ENCODE assay signal across 8 cellular contexts in genomic region chr20:63496404-63497120, GRCh38. TPM values are rescaled to one million over a fixed set of nuclear protein-coding genes. Genes with fewer than 3 reads are reported as not detected.
A peak's percentile ranks its signal among the peaks of the same experiment; 100 is the strongest.
DNase-seq lines count a peak whose midpoint lies in the region; ATAC-seq, FAIRE-seq and TF ChIP-seq lines count a peak whose summit lies in the region.

No MANE protein-coding gene starts in this region.

- H3K27ac Mint-ChIP-seq in CD8-positive, alpha-beta memory T cell = no peak overlapping the region

- H3K27ac ChIP-seq in CD8-positive, alpha-beta memory T cell (ENCODE audit: low read depth, low read length) = no peak overlapping the region
- H3K27ac ChIP-seq in Peyer's patch (no peak overlapping the region), foreskin keratinocyte (no peak overlapping the region), pancreas (no peak overlapping the region)

- H3K36me3 ChIP-seq in CD8-positive, alpha-beta memory T cell (ENCODE audit: insufficient read depth, low read length) = no peaks in the 10 kb centered on the region
- H3K36me3 ChIP-seq in Peyer's patch = no peaks in the 10 kb centered on the region
- H3K36me3 ChIP-seq in pancreas = no peaks in the 10 kb centered on the region

- peaks cover 12% of the 10 kb centered on the region for H3K27me3 ChIP-seq in CD8-positive, alpha-beta memory T cell (ENCODE audit: insufficient read depth, low read length, poor library complexity, severe bottlenecking)
- H3K27me3 ChIP-seq in Peyer's patch = peaks cover 0 to 34% of the 10 kb centered on the region in 2 donors
- H3K27me3 ChIP-seq in foreskin keratinocyte = peaks cover 52% of the 10 kb centered on the region
- no peaks in the 10 kb centered on the region for H3K27me3 ChIP-seq in pancreas

- peak overlapping the region; percentile 43 for H3K4me3 ChIP-seq in CD8-positive, alpha-beta memory T cell (ENCODE audit: low read length)
- H3K4me3 ChIP-seq in Peyer's patch (peak overlapping the region in 3 of 4 donors; percentile 12 to 36 (median 32)), pancreas (peak overlapping the region in 2 of 4 donors; percentile 29 to 39)

- ATAC-seq in foreskin keratinocyte = peak; percentile 6
- peak; percentile 33 to 60 (median 46) for ATAC-seq in pancreas
- no peak for ATAC-seq in HG03460 (IDR thresholded peaks at IDR 0.05; ENCODE audit: unreplicated experiment)

- POLR2A ChIA-PET in CD8-positive, alpha-beta memory T cell (lab: Charles Lee) = interaction anchor here (0.5 to 1.4 kb wide), 4 partner anchors 24 to 359 kb away, joined by 3 to 8 read pairs (median 4); partner anchors contain the start of genes PPDPF and PTK6

- 43 to 47% methylated on average over 21 of the region's 21 CpGs for WGBS in pancreas, 2 donors

- peak overlapping the region in 6 of 7 donors; percentile 45 to 83 (median 66) for H3K4me3 Mint-ChIP-seq in CD8-positive, alpha-beta memory T cell

- peak in 1 of 5 donors; percentile 51 for DNase-seq in CD8-positive, alpha-beta memory T cell
- DNase-seq in Peyer's patch (no peak), foreskin keratinocyte (peak in 1 of 2 donors; percentile 22), pancreas (peak in 2 of 6 donors; percentile 47 to 63), activated gamma-delta T cell (lab: John Stamatoyannopoulos, UW) (no peak), NCI-H69 (lab: John Stamatoyannopoulos, UW) (no peak)
- no peak for DNase-seq in stimulated activated CD4-positive, alpha-beta T cell treated with anti-CD3 and anti-CD28 coated beads, Interleukin-4, amount 100 ng/mL, for 1 hour

- no peaks in the 10 kb centered on the region for H3K9me3 Mint-ChIP-seq in CD8-positive, alpha-beta memory T cell

- H3K27me3 Mint-ChIP-seq in CD8-positive, alpha-beta memory T cell = peaks cover 9 to 10% of the 10 kb centered on the region in 2 donors

- peaks cover 8% of the 10 kb centered on the region for H3K4me1 ChIP-seq in CD8-positive, alpha-beta memory T cell (ENCODE audit: insufficient read depth, low read length)
- H3K4me1 ChIP-seq in Peyer's patch = peaks cover 4 to 30% (median 16%) of the 10 kb centered on the region in 4 donors
- no peaks in the 10 kb centered on the region for H3K4me1 ChIP-seq in foreskin keratinocyte
- H3K4me1 ChIP-seq in pancreas = peaks cover 0 to 3% (median 0%) of the 10 kb centered on the region in 3 donors

- intact Hi-C loops in pancreas (cut with DNase I) = no loop called here

- no peak for FAIRE-seq in pancreas (lab: Jason Lieb, UNC)

- TF ChIP-seq POLR2A in Peyer's patch (IDR thresholded peaks at IDR 0.05) = no peak

- no peaks in the 10 kb centered on the region for H3K9me3 ChIP-seq in CD8-positive, alpha-beta memory T cell (ENCODE audit: low read length)
- H3K9me3 ChIP-seq in Peyer's patch (no peaks in the 10 kb centered on the region), pancreas (no peaks in the 10 kb centered on the region)

- no peaks in the 10 kb centered on the region for H3K36me3 Mint-ChIP-seq in CD8-positive, alpha-beta memory T cell

- peaks cover 0 to 14% (median 2%) of the 10 kb centered on the region in 3 donors for H3K4me1 Mint-ChIP-seq in CD8-positive, alpha-beta memory T cell

- TF ChIP-seq CTCF in Peyer's patch (IDR thresholded peaks at IDR 0.05) (no peak), foreskin keratinocyte (conservative IDR thresholded peaks at IDR 0.05) (no peak), pancreas (IDR thresholded peaks at IDR 0.05) (peak in 1 of 4 donors; percentile 8)

- CTCF ChIA-PET in CD8-positive, alpha-beta memory T cell (lab: Charles Lee) = interaction anchor here (0.6 to 2.4 kb wide), 26 partner anchors 8 to 583 kb away, joined by 3 to 20 read pairs (median 4); partner anchors contain the start of genes OPRL1, PPDPF, PTK6 and RGS19

RNA-seq across cellular contexts. Expression of gene EEF1A2, which starts 2.3 kb away (rescaled TPM):
- under 1 TPM in 1 of 2 experiments, not detected in 1; 0.20 TPM for total RNA-seq in CD8-positive, alpha-beta memory T cell
- 0.17 TPM for polyA plus RNA-seq in CD8-positive, alpha-beta memory T cell
- total RNA-seq in Peyer's patch = 1 to 10 TPM in 3 of 4 donors, under 1 TPM in 1; 0.67 to 3.3 (median 2.1) TPM
- 0.04 TPM in 1 of 2 replicates, not detected in the other for total RNA-seq in foreskin keratinocyte
- polyA plus RNA-seq in foreskin keratinocyte = 0.08 and 0.09 TPM in 2 replicates
- total RNA-seq in pancreas = 10 to 100 TPM in 4 of 6 donors, 1 to 10 TPM in 2; 5.0 to 22.9 (median 15.4) TPM
- polyA plus RNA-seq in pancreas = 10 to 100 TPM; 28.2 to 86.9 TPM

RNA-seq across cellular contexts. Expression of gene PPDPF, which starts 24.0 kb away (rescaled TPM):
- total RNA-seq in CD8-positive, alpha-beta memory T cell = 100 to 1,000 TPM; 207 to 218 TPM
- polyA plus RNA-seq in CD8-positive, alpha-beta memory T cell = 137 TPM
- total RNA-seq in Peyer's patch (100 to 1,000 TPM in 3 of 4 donors, 10 to 100 TPM in 1; 94.1 to 435 (median 193) TPM), foreskin keratinocyte (181 and 190 TPM in 2 replicates), pancreas (100 to 1,000 TPM in 4 of 6 donors, 10 to 100 TPM in 2; 77.7 to 194 (median 134) TPM)
- polyA plus RNA-seq in foreskin keratinocyte (575 and 701 TPM in 2 replicates), pancreas (100 to 1,000 TPM; 205 to 224 TPM)

RNA-seq across cellular contexts. Expression of gene KCNQ2, which starts 24.1 kb away (rescaled TPM):
- total RNA-seq in CD8-positive, alpha-beta memory T cell = not detected
- not detected for polyA plus RNA-seq in CD8-positive, alpha-beta memory T cell
- total RNA-seq in Peyer's patch (not detected), foreskin keratinocyte (not detected in 2 replicates), pancreas (1 to 10 TPM in 4 of 6 donors, under 1 TPM in 2; 0.54 to 2.1 (median 1.4) TPM)
- polyA plus RNA-seq in foreskin keratinocyte (not detected in 2 replicates), pancreas (10 to 100 TPM in 1 of 2 donors, 1 to 10 TPM in 1; 5.8 to 12.5 TPM)

RNA-seq across cellular contexts. Expression of gene PTK6, which starts 40.6 kb away (rescaled TPM):
- under 1 TPM; 0.18 to 0.31 TPM for total RNA-seq in CD8-positive, alpha-beta memory T cell
- polyA plus RNA-seq in CD8-positive, alpha-beta memory T cell = 0.16 TPM
- total RNA-seq in Peyer's patch (100 to 1,000 TPM in 1 of 4 donors, 10 to 100 TPM in 2, 1 to 10 TPM in 1; 8.3 to 109 (median 84.5) TPM), foreskin keratinocyte (15.7 and 21.8 TPM in 2 replicates), pancreas (1 to 10 TPM in 3 of 6 donors, under 1 TPM in 3; 0.61 to 4.5 (median 1.2) TPM)
- polyA plus RNA-seq in foreskin keratinocyte (15.2 and 22.0 TPM in 2 replicates), pancreas (1 to 10 TPM in 1 of 2 donors, under 1 TPM in 1; 0.91 to 2.6 TPM)

RNA-seq across cellular contexts. Expression of gene SRMS, which starts 51.0 kb away (rescaled TPM):
- total RNA-seq in CD8-positive, alpha-beta memory T cell = not detected
- not detected for polyA plus RNA-seq in CD8-positive, alpha-beta memory T cell
- total RNA-seq in Peyer's patch = not detected
- total RNA-seq in foreskin keratinocyte = 0.11 and 0.17 TPM in 2 replicates
- polyA plus RNA-seq in foreskin keratinocyte = 0.04 and 0.09 TPM in 2 replicates
- total RNA-seq in pancreas = not detected
- not detected for polyA plus RNA-seq in pancreas
